9 cellular contexts compared by ENCODE assay signal in the genomic region with DNA sequence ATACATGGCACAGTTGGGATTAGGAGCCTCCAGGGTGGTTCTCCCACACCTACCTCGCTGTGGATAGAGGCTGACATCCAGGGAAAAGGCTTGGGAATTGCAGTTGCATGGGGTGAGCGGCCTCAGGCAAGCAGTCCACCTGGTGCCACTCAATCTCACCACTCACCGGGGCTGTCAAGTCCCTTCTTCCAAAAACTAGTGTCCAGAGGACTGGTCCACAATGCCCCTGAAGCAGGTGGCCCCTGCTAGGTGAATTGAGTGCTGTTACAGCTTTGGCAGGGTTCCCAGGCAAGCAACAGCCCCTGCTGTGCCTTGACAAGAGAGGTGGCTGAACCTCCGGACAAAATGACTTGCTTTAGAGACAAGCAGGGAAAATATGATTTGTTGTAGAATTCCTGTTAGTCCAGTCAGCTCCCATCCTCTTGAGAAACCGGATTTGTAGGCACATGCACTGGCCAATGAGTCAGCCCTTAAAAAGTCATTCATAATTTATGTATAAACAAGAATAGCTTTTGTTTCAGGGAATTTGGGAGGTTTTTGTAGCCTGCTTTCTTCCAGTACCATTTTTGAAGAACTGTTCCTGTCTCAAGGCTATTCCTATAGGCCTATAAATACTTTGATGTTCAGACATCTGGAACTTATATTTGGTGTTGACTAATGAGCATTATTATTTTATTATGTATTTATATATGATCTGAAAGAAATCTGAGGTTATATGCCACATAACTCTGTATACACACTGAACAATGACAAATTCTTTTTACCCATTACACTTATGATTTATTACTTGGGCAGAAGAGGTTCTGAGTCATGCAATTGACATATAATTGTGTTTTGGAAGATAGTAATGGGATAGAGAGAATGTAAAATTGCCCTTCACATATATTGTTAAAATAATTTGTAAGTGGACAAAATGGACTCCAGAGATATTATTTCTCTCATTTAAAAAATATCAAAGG.
DNase-seq lines count a peak whose midpoint lies in the region; ATAC-seq and TF ChIP-seq lines count a peak whose summit lies in the region.
"Had no signal": no experiment of that assay in that cellular context is flagged by ENCODE, and none has a peak within 500 bp of the region (broad histone marks: within the 10 kb centered on the region; RNA-seq: fewer than 3 reads in every experiment).

No MANE protein-coding gene starts in this region.

- 31 to 43% methylated on average over 5 of the region's 5 CpGs for WGBS in esophagus, 2 donors

- H3K36me3 ChIP-seq in esophagus (ENCODE audit: control insufficient read depth in 2 of 2, insufficient read depth in 2 of 2, low read length in 1 of 2), result no peaks in the 10 kb centered on the region

- DNase-seq in ELR (ENCODE audit: low read depth), result peak; percentile 98
- peak; percentile 98 for DNase-seq in NCI-H69 (lab: John Stamatoyannopoulos, UW)
- DNase-seq in retinal pigment epithelial cell (ENCODE audit: low read depth), result peak; percentile 35
- no peak for DNase-seq in NCI-H2227 (lab: John Stamatoyannopoulos, UW; ENCODE audit: unreplicated experiment)
- no peak for DNase-seq in activated CD4-positive, alpha-beta T cell treated with anti-CD3 and anti-CD28 coated beads, Interleukin-2, amount 50 U/mL, for 48 hours
- no peak for DNase-seq in stimulated activated CD4-positive, alpha-beta T cell treated with anti-CD3 and anti-CD28 coated beads, Interleukin-4, amount 100 ng/mL, for 1 hour
- DNase-seq: activated CD8-positive, alpha-beta T cell treated with anti-CD3 and anti-CD28 coated beads for 36 hours had no signal

- H3K27me3 ChIP-seq in esophagus (ENCODE audit: control insufficient read depth in 1 of 2, insufficient read depth in 2 of 2, low read length in 2 of 2), result no peaks in the 10 kb centered on the region

- TF ChIP-seq POLR2A in GM18505 (IDR thresholded peaks at IDR 0.05; ENCODE audit: borderline replicate concordance, extremely low read depth, insufficient read depth, insufficient read length), result no peak

- no peaks in the 10 kb centered on the region for H3K9me3 ChIP-seq in esophagus (ENCODE audit: control insufficient read depth in 2 of 2, insufficient read depth in 1 of 2, low read depth in 1 of 2, low read length in 1 of 2)

- H3K4me1 ChIP-seq in esophagus (ENCODE audit: control insufficient read depth in 2 of 2, insufficient read depth in 2 of 2, low read length in 1 of 2), result no peaks in the 10 kb centered on the region

- peak overlapping the region; percentile 52 to 64 for H3K4me3 ChIP-seq in esophagus (ENCODE audit: low read depth in 1 of 2, low read length in 2 of 2)
- H3K4me3 ChIP-seq in retinal pigment epithelial cell (ENCODE audit: low read length), result no peak overlapping the region

- H3K27ac ChIP-seq in esophagus (ENCODE audit: low read depth in 2 of 2, low read length in 1 of 2), result peak overlapping the region; percentile 86 to 98

- no peak for TF ChIP-seq CTCF in retinal pigment epithelial cell (conservative IDR thresholded peaks at IDR 0.05; ENCODE audit: low read depth, low read length)

- ATAC-seq in GM18505 (IDR thresholded peaks at IDR 0.05; ENCODE audit: unreplicated experiment), result no peak
- ATAC-seq: activated CD8-positive, alpha-beta T cell treated with anti-CD3 and anti-CD28 coated beads for 36 hours had no signal

Comparison
In these comparisons a context has a peak if more than half of its experiments do, and no peak if none do; other contexts are left out.
1. DNase-seq: peak in ELR (single experiment), NCI-H69 (single experiment) and retinal pigment epithelial cell (single experiment); none in NCI-H2227 (single experiment), activated CD4-positive, alpha-beta T cell treated with anti-CD3 and anti-CD28 coated beads, Interleukin-2, amount 50 U/mL, for 48 hours (0 of 2) and stimulated activated CD4-positive, alpha-beta T cell treated with anti-CD3 and anti-CD28 coated beads, Interleukin-4, amount 100 ng/mL, for 1 hour (single experiment).